In the genomic region with DNA sequence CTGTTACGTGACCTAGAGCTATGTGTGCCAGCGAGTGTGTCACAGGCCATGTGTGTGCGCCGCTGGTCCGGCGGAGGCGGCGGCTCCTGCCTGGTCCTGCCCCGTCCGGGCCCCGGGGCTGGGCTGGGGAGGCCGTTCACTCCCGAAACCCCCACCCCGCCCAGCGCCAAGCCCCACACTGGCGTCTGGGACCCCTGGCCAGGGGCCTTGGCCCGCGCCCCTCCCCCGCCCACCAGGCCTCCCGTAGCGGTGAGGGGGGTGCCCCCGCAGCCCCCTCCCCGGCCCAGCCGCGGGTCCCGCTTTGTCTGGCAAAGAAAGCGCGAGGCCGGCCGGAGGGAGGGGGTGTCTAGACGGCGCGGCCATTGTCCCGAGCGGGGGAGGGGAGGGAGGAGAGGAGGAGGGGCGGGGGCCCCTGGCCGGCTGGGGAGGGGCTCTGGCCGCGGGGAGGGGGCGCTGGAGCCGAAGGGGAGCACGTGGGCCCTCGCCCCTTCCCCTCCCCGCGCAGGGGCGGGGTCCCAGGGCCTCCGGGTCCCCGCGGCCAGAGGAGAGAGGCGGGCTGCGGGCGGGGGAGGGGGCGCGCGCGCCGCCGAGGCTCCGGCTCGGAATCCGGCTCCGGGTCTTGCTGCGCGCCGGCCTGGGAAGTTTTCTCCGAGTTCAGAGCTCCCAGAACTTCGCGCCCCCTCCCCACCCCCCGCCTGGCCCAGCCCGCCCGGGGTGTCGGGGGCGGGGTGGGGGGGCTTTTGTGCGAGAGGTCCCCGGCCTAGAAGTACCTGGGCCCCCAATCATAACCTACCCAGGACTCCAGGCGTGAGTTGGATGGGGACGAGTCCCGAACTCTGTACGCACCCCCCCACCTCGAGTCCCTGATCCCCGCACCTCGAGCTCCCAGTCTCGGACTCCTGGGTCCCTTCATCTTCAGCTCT, we compare ENCODE assay signal across 8 cellular contexts. TPM values are rescaled to one million over a fixed set of nuclear protein-coding genes. Genes with fewer than 3 reads are reported as not detected.
A peak's percentile ranks its signal among the peaks of the same experiment; 100 is the strongest.
DNase-seq lines count a peak whose midpoint lies in the region; ATAC-seq, FAIRE-seq and TF ChIP-seq lines count a peak whose summit lies in the region.

No MANE protein-coding gene starts in this region.

- H3K9me3 Mint-ChIP-seq in chondrocyte (ENCODE audit: low read depth) = no peaks in the 10 kb centered on the region

- H3K36me3 ChIP-seq in lung (ENCODE audit: control insufficient read depth in 2 of 2, insufficient read depth in 2 of 2, low read length in 2 of 2) = no peaks in the 10 kb centered on the region

- H3K27ac ChIP-seq in lung (ENCODE audit: low read depth in 1 of 2, low read length in 1 of 2) = peak overlapping the region; percentile 55 to 57

- intact Hi-C loops in Right ventricle myocardium inferior (cut with DNase I) = loop anchor here (5.0 kb wide), 1 partner anchor 52 kb away; no protein-coding TSS in a partner anchor
- intact Hi-C loops in cardiac septum (cut with DNase I) = no loop called here

- peak overlapping the region; percentile 56 for H3K27ac Mint-ChIP-seq in chondrocyte (ENCODE audit: unreplicated experiment)

- peaks cover 0 to 2% of the 10 kb centered on the region in 2 donors for H3K4me1 ChIP-seq in lung (ENCODE audit: control insufficient read depth in 2 of 2, insufficient read depth in 2 of 2, low read length in 2 of 2)

- TF ChIP-seq CTCF in chondrocyte (IDR thresholded peaks at IDR 0.05) (no peak), lung (IDR thresholded peaks at IDR 0.05; ENCODE audit: control extremely low read depth, extremely low read depth) (no peak)

- peak overlapping the region; percentile 82 for H3K4me3 Mint-ChIP-seq in chondrocyte (ENCODE audit: unreplicated experiment)

- no peaks in the 10 kb centered on the region for H3K27me3 ChIP-seq in lung (ENCODE audit: control insufficient read depth, insufficient read depth)

- no peaks in the 10 kb centered on the region for H3K27me3 Mint-ChIP-seq in chondrocyte (ENCODE audit: low read depth)

- FAIRE-seq in GM12891 (lab: Jason Lieb, UNC) = no peak

- ATAC-seq in Right ventricle myocardium inferior (no peak), lung (ENCODE audit: insufficient read depth, low FRiP score) (no peak), GM19395 (IDR thresholded peaks at IDR 0.05; ENCODE audit: unreplicated experiment) (no peak), HG02642 (IDR thresholded peaks at IDR 0.05; ENCODE audit: poor library complexity, unreplicated experiment) (no peak)

- H3K4me3 ChIP-seq in lung = peak overlapping the region; percentile 49

- peaks cover 36% of the 10 kb centered on the region for H3K4me1 Mint-ChIP-seq in chondrocyte (ENCODE audit: low read depth)

- no peaks in the 10 kb centered on the region for H3K9me3 ChIP-seq in lung (ENCODE audit: control insufficient read depth in 2 of 2, insufficient read depth in 1 of 2, low read length in 1 of 2)

- peak; percentile 37 for DNase-seq in Right ventricle myocardium inferior (ENCODE audit: missing footprints)
- no peak for DNase-seq in cardiac septum (ENCODE audit: low spot score)
- no peak for DNase-seq in chondrocyte (ENCODE audit: low spot score)
- no peak for DNase-seq in lung (ENCODE audit: low spot score)
- DNase-seq in GM12891 (ENCODE audit: insufficient read length, low spot score) = no peak
- no peak for DNase-seq in foreskin melanocyte

- H3K36me3 Mint-ChIP-seq in chondrocyte (ENCODE audit: low read depth) = peaks cover 13% of the 10 kb centered on the region

- TF ChIP-seq POLR2A in GM12891 (IDR thresholded peaks at IDR 0.05; ENCODE audit: low read depth, low read length) = no peak

- 8 to 28% methylated on average over 30 to 78 of the region's 83 CpGs for WGBS in lung, 2 donors

TF ChIP-seq in GM12891, 5 proteins besides CTCF, POLR2A, EP300 and RAD21:
- TF ChIP-seq POLR2AphosphoS5 (IDR thresholded peaks at IDR 0.05; ENCODE audit: low read depth, low read length) = no peak
- no peak for TF ChIP-seq TAF1 (IDR thresholded peaks at IDR 0.05; ENCODE audit: low read depth, low read length)
- TF ChIP-seq SPI1 (IDR thresholded peaks at IDR 0.05; ENCODE audit: low read depth, low read length) = no peak
- no peak for TF ChIP-seq PAX5 (IDR thresholded peaks at IDR 0.05; ENCODE audit: insufficient read depth, low read length, severe bottlenecking)

RNA-seq across cellular contexts. Expression of a gene that starts 0.9 kb away (rescaled TPM):
- total RNA-seq in Right ventricle myocardium inferior (28.5 TPM), cardiac septum (60.0 TPM), chondrocyte (78.6 to 559 TPM (median 553 TPM) in 3 replicates), lung (10 to 100 TPM; 64.1 to 81.7 TPM)
- polyA plus RNA-seq in lung = 10 to 100 TPM; 13.1 to 22.1 TPM
- 0.42 TPM for polyA plus RNA-seq in GM12891 (2012; ENCODE audit: low read depth, missing spikeins)

RNA-seq across cellular contexts. Expression of a gene that starts 32.3 kb away (rescaled TPM):
- total RNA-seq in Right ventricle myocardium inferior (0.14 TPM), cardiac septum (0.27 TPM), chondrocyte (0.15 to 0.38 TPM in 2 of 3 replicates, not detected in the other), lung (1 to 10 TPM; 1.7 to 2.7 TPM)
- polyA plus RNA-seq in lung = 1 to 10 TPM; 1.1 to 3.0 TPM
- 0.14 TPM for polyA plus RNA-seq in GM12891 (2012; ENCODE audit: low read depth, missing spikeins)
